23 cellular contexts compared by ENCODE assay signal in the genomic region with DNA sequence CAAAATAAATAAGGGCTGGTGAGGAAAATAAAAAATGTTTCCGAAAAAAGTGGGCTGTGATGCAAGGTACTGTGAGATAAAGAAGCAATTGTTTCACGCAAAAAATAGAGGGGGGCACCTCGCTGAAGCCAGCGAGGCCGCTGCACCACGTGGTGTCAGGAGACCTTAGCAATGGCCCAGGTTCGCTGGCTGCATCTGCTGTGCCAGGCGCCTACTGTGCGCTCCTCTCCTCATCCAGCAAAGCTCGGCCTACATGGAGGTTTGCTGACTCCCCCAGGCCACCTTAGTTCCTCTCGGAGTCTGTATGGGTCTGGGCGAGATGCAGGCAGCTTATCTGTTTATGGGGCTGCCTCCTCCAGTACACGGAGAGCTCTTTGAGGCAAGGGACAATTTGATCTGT.
DNase-seq lines count a peak whose midpoint lies in the region; ATAC-seq, FAIRE-seq and TF ChIP-seq lines count a peak whose summit lies in the region.
"Had no signal": no experiment of that assay in that cellular context is flagged by ENCODE, and none has a peak within 500 bp of the region (broad histone marks: within the 10 kb centered on the region; RNA-seq: fewer than 3 reads in every experiment).

No MANE protein-coding gene starts in this region.

- H2BK12ac ChIP-seq in neuronal stem cell (ENCODE audit: low read length), result no peak overlapping the region

- BruUV-seq in GM12878 (replicated peaks; lab: Mats Ljungman, UMichigan), result no TSS peak

- H3K79me1 ChIP-seq in neuronal stem cell (ENCODE audit: low read depth, low read length) (no peaks in the 10 kb centered on the region), mesendoderm (ENCODE audit: low read length) (no peaks in the 10 kb centered on the region)

- TF ChIP-seq POLR2A in heart left ventricle (IDR thresholded peaks at IDR 0.05) (no peak), GM12878 (IDR thresholded peaks at IDR 0.05; ENCODE audit: low read depth, low read length) (no peak)

- no peak overlapping the region for H2AK5ac ChIP-seq in neuronal stem cell (ENCODE audit: low read depth, low read length)
- no peak overlapping the region for H2AK5ac ChIP-seq in mesendoderm (ENCODE audit: low read length)

- H3K56ac ChIP-seq in mesendoderm (ENCODE audit: low read length), result no peak overlapping the region

- no peak overlapping the region for H4K5ac ChIP-seq in mesendoderm (ENCODE audit: low read length)

- H2BK5ac ChIP-seq in neuronal stem cell (ENCODE audit: low read length) (peak overlapping the region; percentile 22), mesendoderm (ENCODE audit: low read length) (no peak overlapping the region)

- no peak overlapping the region for H3K23ac ChIP-seq in neuronal stem cell (ENCODE audit: low read depth, low read length, poor library complexity)
- H3K23ac ChIP-seq in mesendoderm (ENCODE audit: low read length), result no peak overlapping the region

- no peak for TF ChIP-seq CTCF in heart left ventricle (IDR thresholded peaks at IDR 0.05)
- no peak for TF ChIP-seq CTCF in GM12878 (IDR thresholded peaks at IDR 0.05 in 2 of 3, conservative IDR thresholded peaks at IDR 0.05 in 1 of 3; ENCODE audit: control insufficient read depth in 2 of 3, extremely low read depth in 1 of 3, insufficient read depth in 1 of 3, low read depth in 3 of 3, low read length in 3 of 3)

- H3K14ac ChIP-seq in neuronal stem cell (ENCODE audit: low read length), result peak overlapping the region; percentile 97

- H4K8ac ChIP-seq in neuronal stem cell (ENCODE audit: low read depth, low read length) (no peak overlapping the region), mesendoderm (ENCODE audit: low read depth, low read length) (no peak overlapping the region)

- H3K27me3 ChIP-seq in heart left ventricle (no peaks in the 10 kb centered on the region), GM12878 (replicated peaks in 1 of 2; ENCODE audit: control insufficient read depth in 2 of 2, insufficient read depth in 2 of 2, low read length in 1 of 2) (no peaks in the 10 kb centered on the region), neuronal stem cell (ENCODE audit: control insufficient read depth in 3 of 3, insufficient read depth in 3 of 3, low read depth in 1 of 3, low read length in 3 of 3) (no peaks in the 10 kb centered on the region), mesendoderm (ENCODE audit: insufficient read depth, low read length, poor library complexity) (no peaks in the 10 kb centered on the region)
- H3K27me3 ChIP-seq: BLaER1 treated with 17β-estradiol and CSF1 and Interleukin-3, amounts not matched to agents 10 nM and 100 nM had no signal

- 90 to 95% (median 94%) methylated on average over 12 to 13 of the region's 13 CpGs for WGBS in heart left ventricle, 4 donors
- WGBS in GM12878 (ENCODE audit: insufficient coverage, insufficient replicate concordance, low lambda C conversion rate, missing lambda C conversion rate), result 97% methylated on average over 13 of the region's 13 CpGs
- no CpG with 5 or more reads among the region's 13 CpGs for WGBS in neuronal stem cell (ENCODE audit: extremely low coverage in 2 of 2, insufficient read length in 2 of 2, insufficient replicate concordance in 1 of 2), 2 donors
- WGBS in mesendoderm (ENCODE audit: extremely low coverage, insufficient coverage, low lambda C conversion rate), result no CpG with 5 or more reads among the region's 13 CpGs

- no peak overlapping the region for H2BK15ac ChIP-seq in neuronal stem cell (ENCODE audit: low read length)
- H2BK15ac ChIP-seq in mesendoderm (replicated peaks; ENCODE audit: low read depth), result no peak overlapping the region

- no peak overlapping the region for H3K27ac ChIP-seq in heart left ventricle
- H3K27ac ChIP-seq in GM12878 (ENCODE audit: control insufficient read depth, insufficient read depth), result no peak overlapping the region
- H3K27ac ChIP-seq in neuronal stem cell (replicated peaks; ENCODE audit: low read length), result no peak overlapping the region
- H3K27ac ChIP-seq in mesendoderm (ENCODE audit: low read depth, low read length), result no peak overlapping the region
- H3K27ac ChIP-seq: A549; BLaER1 treated with 17β-estradiol and CSF1 and Interleukin-3, amounts not matched to agents 10 nM and 100 nM had no signal

- intact Hi-C loops in Right ventricle myocardium inferior (cut with DNase I) (no loop called here), heart left ventricle (cut with DNase I) (loop anchor here in 1 of 10 donors (10.0 kb wide), 1 partner anchor 158 kb away; no protein-coding TSS in a partner anchor), GM12878 (cut with micrococcal nuclease; ENCODE audit: unreplicated experiment) (no loop called here)

- H2AFZ ChIP-seq in GM12878 (ENCODE audit: control insufficient read depth, low read depth, low read length), result no peak overlapping the region
- no peak overlapping the region for H2AFZ ChIP-seq in neuronal stem cell (ENCODE audit: low read length)

- CTCF ChIA-PET in GM12878 (lab: Yijun Ruan, JAX), result interaction anchor here (1.0 to 2.2 kb wide), 3 partner anchors 8 to 128 kb away, joined by 4 to 8 read pairs (median 5); no protein-coding TSS in a partner anchor

- H3K9me3 ChIP-seq in heart left ventricle, result no peaks in the 10 kb centered on the region
- no peaks in the 10 kb centered on the region for H3K9me3 ChIP-seq in GM12878 (replicated peaks; ENCODE audit: control insufficient read depth, insufficient read depth, low read length)
- peaks cover 0 to 5% of the 10 kb centered on the region in 2 donors for H3K9me3 ChIP-seq in neuronal stem cell (replicated peaks in 1 of 2; ENCODE audit: control insufficient read depth in 2 of 2, insufficient read depth in 1 of 2, low read depth in 1 of 2, low read length in 2 of 2)
- H3K9me3 ChIP-seq: A549, BE2C had no signal

- no peak for FAIRE-seq in GM12878 (lab: Jason Lieb, UNC)
- FAIRE-seq: A549, GM12892, H54 had no signal

- no peak overlapping the region for H3K4me3 ChIP-seq in heart left ventricle
- no peak overlapping the region for H3K4me3 ChIP-seq in GM12878
- no peak overlapping the region for H3K4me3 ChIP-seq in neuronal stem cell (ENCODE audit: low read length in 2 of 2)
- no peak overlapping the region for H3K4me3 ChIP-seq in mesendoderm (ENCODE audit: low read length)
- H3K4me3 ChIP-seq: A549; BLaER1 treated with 17β-estradiol and CSF1 and Interleukin-3, amounts not matched to agents 10 nM and 100 nM had no signal

- no peak overlapping the region for H2BK120ac ChIP-seq in neuronal stem cell (ENCODE audit: low read depth, low read length)
- H2BK120ac ChIP-seq in mesendoderm (ENCODE audit: low read depth, low read length), result no peak overlapping the region

- H3K4me2 ChIP-seq in GM12878 (ENCODE audit: control insufficient read depth, insufficient read depth), result no peak overlapping the region
- no peak overlapping the region for H3K4me2 ChIP-seq in neuronal stem cell (ENCODE audit: insufficient read depth, low read length, poor library complexity, severe bottlenecking)
- H3K4me2 ChIP-seq in mesendoderm (ENCODE audit: low read length), result no peak overlapping the region
- H3K4me2 ChIP-seq: A549; BLaER1 treated with 17β-estradiol and CSF1 and Interleukin-3, amounts not matched to agents 10 nM and 100 nM had no signal

- SMC1A ChIA-PET in GM12878 (lab: Charles Lee; ENCODE audit: uncharacterized antibody, unreplicated experiment), result interaction anchor here (0.9 to 1.7 kb wide), 4 partner anchors 16 to 341 kb away, joined by 3 to 9 read pairs (median 4); no protein-coding TSS in a partner anchor

- POLR2A ChIA-PET in GM12878 (lab: Charles Lee), result interaction anchor here (1.5 kb wide), 1 partner anchor 32 kb away, joined by 4 read pairs; no protein-coding TSS in a partner anchor

- H3K79me2 ChIP-seq in GM12878 (ENCODE audit: control insufficient read depth, insufficient read depth, low read length), result no peaks in the 10 kb centered on the region
- no peaks in the 10 kb centered on the region for H3K79me2 ChIP-seq in mesendoderm (ENCODE audit: control insufficient read depth, insufficient read depth, low read length)

- H3K18ac ChIP-seq in neuronal stem cell (ENCODE audit: low read length) (peak overlapping the region; percentile 76), mesendoderm (ENCODE audit: low read length) (no peak overlapping the region)

- in situ Hi-C loops in GM12878 (cut with MboI), result no loop called here

- peak; percentile 55 for DNase-seq in Right ventricle myocardium inferior (ENCODE audit: missing footprints)
- DNase-seq in heart left ventricle, result no peak
- DNase-seq in GM12878 (ENCODE audit: low read depth, low spot score), result no peak
- no peak for DNase-seq in neuronal stem cell (ENCODE audit: low spot score)
- DNase-seq in mesenteric fat pad (ENCODE audit: low spot score), result no peak
- DNase-seq in mesendoderm, result no peak
- DNase-seq: 8988T; ACHN; AML-193; BE2C; Calu3; CD4-positive, alpha-beta memory T cell; COR-L47; DMS53; DMS79 treated with DMSO at 0.1 percent for 48 hours; GF-D8; GOT3; HCEC 1CT had no signal

- no peak overlapping the region for H3K9ac ChIP-seq in GM12878 (ENCODE audit: control insufficient read depth, insufficient read depth, low read length)
- H3K9ac ChIP-seq in neuronal stem cell (ENCODE audit: low read depth, low read length, poor library complexity), result no peak overlapping the region
- H3K9ac ChIP-seq in mesendoderm (ENCODE audit: low read length), result no peak overlapping the region
- H3K9ac ChIP-seq: BLaER1 treated with 17β-estradiol and CSF1 and Interleukin-3, amounts not matched to agents 10 nM and 100 nM had no signal

- no peak for TF ChIP-seq RAD21 in GM12878 (IDR thresholded peaks at IDR 0.05; ENCODE audit: insufficient read depth, low read depth, low read length)

- H4K20me1 ChIP-seq in GM12878 (ENCODE audit: control insufficient read depth, insufficient read depth), result no peaks in the 10 kb centered on the region
- H4K20me1 ChIP-seq: BLaER1 treated with 17β-estradiol and CSF1 and Interleukin-3, amounts not matched to agents 10 nM and 100 nM had no signal

- ATAC-seq in Right ventricle myocardium inferior (no peak), heart left ventricle (no peak), GM12878 (no peak), GM19324 (IDR thresholded peaks at IDR 0.05; ENCODE audit: low FRiP score, unreplicated experiment) (no peak)
- ATAC-seq: A549 had no signal

- no peaks in the 10 kb centered on the region for H3K36me3 ChIP-seq in heart left ventricle
- no peaks in the 10 kb centered on the region for H3K36me3 ChIP-seq in GM12878 (ENCODE audit: control insufficient read depth in 2 of 2, insufficient read depth in 2 of 2, low read length in 1 of 2)
- H3K36me3 ChIP-seq in neuronal stem cell (replicated peaks in 1 of 2; ENCODE audit: control insufficient read depth in 2 of 2, insufficient read depth in 2 of 2, low read length in 2 of 2), result no peaks in the 10 kb centered on the region
- H3K36me3 ChIP-seq in mesendoderm (ENCODE audit: control insufficient read depth, insufficient read depth, low read length), result no peaks in the 10 kb centered on the region
- H3K36me3 ChIP-seq: BE2C; BLaER1 treated with 17β-estradiol and CSF1 and Interleukin-3, amounts not matched to agents 10 nM and 100 nM had no signal

- peaks cover 0 to 5% (median 0%) of the 10 kb centered on the region in 12 donors for H3K4me1 ChIP-seq in heart left ventricle
- peaks cover 19% of the 10 kb centered on the region for H3K4me1 ChIP-seq in GM12878 (ENCODE audit: control insufficient read depth, insufficient read depth, low read length)
- H3K4me1 ChIP-seq in neuronal stem cell (ENCODE audit: control insufficient read depth in 2 of 2, insufficient read depth in 1 of 2, low read depth in 1 of 2, low read length in 2 of 2), result peaks cover 0 to 1% of the 10 kb centered on the region in 2 donors
- no peaks in the 10 kb centered on the region for H3K4me1 ChIP-seq in mesendoderm (ENCODE audit: control insufficient read depth, low read depth, low read length)
- H3K4me1 ChIP-seq: BE2C had no signal

- no peak for TF ChIP-seq EP300 in GM12878 (IDR thresholded peaks at IDR 0.05; ENCODE audit: borderline replicate concordance in 1 of 2, control insufficient read depth in 1 of 2, low read depth in 2 of 2, low read length in 2 of 2)

- RAD21 ChIA-PET in GM12878 (lab: Charles Lee; ENCODE audit: unreplicated experiment), result interaction anchor here (1.3 to 2.6 kb wide), 4 partner anchors 11 to 159 kb away, joined by 3 to 10 read pairs (median 4); no protein-coding TSS in a partner anchor

- H3K4ac ChIP-seq in neuronal stem cell (ENCODE audit: low read length) (no peak overlapping the region), mesendoderm (ENCODE audit: low read depth, low read length) (no peak overlapping the region)

- H4K91ac ChIP-seq in neuronal stem cell (ENCODE audit: low read depth, low read length, poor library complexity), result no peak overlapping the region
